8 cellular contexts compared by ENCODE assay signal in the genomic region with DNA sequence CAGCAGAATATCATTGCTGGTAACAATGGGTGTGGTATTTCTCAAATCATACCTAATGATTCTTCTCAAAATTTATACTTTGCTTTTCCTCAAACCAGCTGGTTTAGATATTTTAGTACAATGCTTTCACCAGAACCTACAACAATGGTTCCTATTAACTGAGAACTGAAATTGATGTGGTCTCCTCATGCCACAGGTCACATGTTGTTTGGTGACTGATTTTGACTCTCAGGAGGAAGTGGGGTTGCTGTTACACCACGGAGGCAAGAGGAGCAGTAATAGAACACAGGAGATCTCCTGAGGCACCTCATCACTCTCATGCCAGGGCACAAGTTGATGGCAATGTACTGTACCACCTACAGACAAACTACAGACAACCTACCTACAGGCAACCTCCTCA. TPM values are rescaled to one million over a fixed set of nuclear protein-coding genes. Genes with fewer than 3 reads are reported as not detected.
DNase-seq lines count a peak whose midpoint lies in the region; ATAC-seq lines count a peak whose summit lies in the region.

No MANE protein-coding gene starts in this region.

- peak; percentile 77 for DNase-seq in Jurkat, Clone E6-1 (ENCODE audit: low read depth, low spot score)
- DNase-seq in central memory CD8-positive, alpha-beta T cell (ENCODE audit: low spot score in 2 of 2) = peak in 1 of 2 donors; percentile 32
- no peak for DNase-seq in NCI-H2227 treated with DMSO at 0.1 percent for 48 hours (lab: John Stamatoyannopoulos, UW)
- no peak for DNase-seq in DMS 273 treated with DMSO at 0.1 percent for 48 hours (lab: John Stamatoyannopoulos, UW)
- DNase-seq in DMS 273 (lab: John Stamatoyannopoulos, UW; ENCODE audit: unreplicated experiment) = no peak
- DNase-seq in NCI-H82 treated with DMSO at 0.1 percent for 48 hours (lab: John Stamatoyannopoulos, UW; ENCODE audit: unreplicated experiment) = no peak

- ATAC-seq in GM18508 (IDR thresholded peaks at IDR 0.05; ENCODE audit: insufficient read depth, unreplicated experiment) (peak; percentile 55), GM21529 (IDR thresholded peaks at IDR 0.05; ENCODE audit: unreplicated experiment) (peak; percentile 52)
- ATAC-seq in central memory CD8-positive, alpha-beta T cell (replicated peaks; ENCODE audit: extremely low read depth, poor library complexity, severe bottlenecking) = peak; percentile 24

- peak overlapping the region; percentile 39 for H3K27ac Mint-ChIP-seq in central memory CD8-positive, alpha-beta T cell (ENCODE audit: low read depth)

- H3K9me3 Mint-ChIP-seq in central memory CD8-positive, alpha-beta T cell = no peaks in the 10 kb centered on the region

- peak overlapping the region; percentile 33 for H3K4me3 Mint-ChIP-seq in central memory CD8-positive, alpha-beta T cell

- no peak overlapping the region for H3K4me3 ChIP-seq in Jurkat, Clone E6-1 (ENCODE audit: low read length)

- H3K4me1 Mint-ChIP-seq in central memory CD8-positive, alpha-beta T cell = peaks cover 35% of the 10 kb centered on the region

- no peaks in the 10 kb centered on the region for H3K27me3 Mint-ChIP-seq in central memory CD8-positive, alpha-beta T cell

- H3K36me3 Mint-ChIP-seq in central memory CD8-positive, alpha-beta T cell (ENCODE audit: insufficient read depth) = peaks cover 12% of the 10 kb centered on the region

RNA-seq across cellular contexts. Expression of a gene that starts 3.0 kb away (rescaled TPM):
- polyA plus RNA-seq in Jurkat, Clone E6-1 (2012; ENCODE audit: insufficient read depth, insufficient read length) = 12.3 TPM
